8 cellular contexts compared by ENCODE assay signal in the genomic region with DNA sequence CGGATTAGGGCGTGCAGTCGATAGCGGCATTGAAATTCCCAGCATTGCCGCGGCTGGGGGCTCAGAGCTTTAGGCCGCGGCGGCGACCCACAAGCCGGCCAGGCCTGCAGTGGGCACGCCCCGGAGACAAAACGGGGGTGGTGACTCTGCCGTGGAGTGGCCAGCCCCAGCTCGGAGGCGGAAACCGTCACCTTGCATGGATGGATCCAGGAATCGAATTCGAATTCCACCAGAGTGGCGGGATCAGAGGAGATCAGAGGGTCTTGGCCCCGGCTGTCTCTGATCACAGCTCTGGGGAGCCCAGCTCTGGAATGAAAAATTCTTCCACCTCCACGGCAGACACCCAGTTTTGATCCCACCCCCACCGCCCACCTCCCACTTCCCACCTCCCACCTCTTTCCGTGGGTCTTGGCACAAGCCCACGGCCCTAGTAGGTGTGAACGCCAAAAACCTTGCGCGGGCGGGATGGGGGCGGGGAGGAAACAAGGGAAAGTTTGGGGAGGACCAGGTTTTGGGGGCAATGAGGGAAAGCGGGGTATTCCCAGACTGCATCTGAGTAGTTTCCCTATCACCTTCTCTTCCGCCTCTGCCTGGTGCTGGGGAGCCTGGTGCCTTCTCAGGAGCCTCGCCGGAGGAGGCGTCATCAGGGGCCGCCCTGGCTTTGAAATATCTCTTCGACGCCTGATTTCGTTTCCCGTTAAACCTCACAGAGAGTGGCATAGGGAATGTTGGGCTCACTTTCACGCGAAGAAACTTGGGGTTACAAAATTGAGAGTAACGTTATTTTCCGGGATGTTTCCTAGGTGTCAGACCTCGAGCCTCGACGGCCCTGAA. TPM values are rescaled to one million over a fixed set of nuclear protein-coding genes. Genes with fewer than 3 reads are reported as not detected.
DNase-seq lines count a peak whose midpoint lies in the region; ATAC-seq and TF ChIP-seq lines count a peak whose summit lies in the region.

No MANE protein-coding gene starts in this region.

- no peak for TF ChIP-seq CTCF in retinal pigment epithelial cell (conservative IDR thresholded peaks at IDR 0.05; ENCODE audit: low read depth, low read length)

- peaks cover 29% of the 10 kb centered on the region for H3K4me1 Mint-ChIP-seq in T-helper 17 cell
- H3K4me1 Mint-ChIP-seq in stimulated activated memory B cell treated with anti-CD40 and anti-IgM and Interleukin-4, amounts not matched to agents 10 μg/mL and 1 μg/mL and 100 μg/mL, for 72 hours, result peaks cover 24% of the 10 kb centered on the region

- intact Hi-C loops in left cardiac atrium (cut with DNase I), result loop anchor here (10.0 kb wide), 3 partner anchors 217 to 647 kb away; a partner anchor contains a TSS

- no peaks in the 10 kb centered on the region for H3K36me3 ChIP-seq in ES-I3 (ENCODE audit: insufficient read depth, low read length)

- no peak for DNase-seq in T-helper 17 cell
- DNase-seq in left cardiac atrium, result peak; percentile 64
- DNase-seq in retinal pigment epithelial cell (ENCODE audit: low read depth), result no peak
- DNase-seq in anterior cingulate cortex (lab: John Stamatoyannopoulos, UW), result no peak
- no peak for DNase-seq in NCI-H2029 (lab: John Stamatoyannopoulos, UW)

- peak overlapping the region; percentile 39 for H3K4me3 ChIP-seq in retinal pigment epithelial cell (ENCODE audit: low read length)

- H3K27ac Mint-ChIP-seq in T-helper 17 cell, result no peak overlapping the region
- H3K27ac Mint-ChIP-seq in stimulated activated memory B cell treated with anti-CD40 and anti-IgM and Interleukin-4, amounts not matched to agents 10 μg/mL and 1 μg/mL and 100 μg/mL, for 72 hours, result no peak overlapping the region

- peaks cover 15% of the 10 kb centered on the region for H3K36me3 Mint-ChIP-seq in T-helper 17 cell (ENCODE audit: low read depth)
- peaks cover 6% of the 10 kb centered on the region for H3K36me3 Mint-ChIP-seq in stimulated activated memory B cell treated with anti-CD40 and anti-IgM and Interleukin-4, amounts not matched to agents 10 μg/mL and 1 μg/mL and 100 μg/mL, for 72 hours

- no peaks in the 10 kb centered on the region for H3K4me1 ChIP-seq in ES-I3 (ENCODE audit: insufficient read depth, low read length)

- peak overlapping the region; percentile 33 for H3K4me3 Mint-ChIP-seq in T-helper 17 cell
- H3K4me3 Mint-ChIP-seq in stimulated activated memory B cell treated with anti-CD40 and anti-IgM and Interleukin-4, amounts not matched to agents 10 μg/mL and 1 μg/mL and 100 μg/mL, for 72 hours, result no peak overlapping the region

- H3K9me3 ChIP-seq in ES-I3 (ENCODE audit: control insufficient read depth, insufficient read depth, low read length) (no peaks in the 10 kb centered on the region), T-helper 17 cell (ENCODE audit: control insufficient read depth, low read length, poor library complexity, severe bottlenecking) (no peaks in the 10 kb centered on the region)

- ATAC-seq in T-helper 17 cell (no peak), left cardiac atrium (peak in 1 of 2 donors; percentile 7), HG03159 (IDR thresholded peaks at IDR 0.05; ENCODE audit: unreplicated experiment) (no peak)
- ATAC-seq in stimulated activated memory B cell treated with anti-CD40 and anti-IgM and Interleukin-4, amounts not matched to agents 10 μg/mL and 1 μg/mL and 100 μg/mL, for 72 hours, result no peak

- H3K9me3 Mint-ChIP-seq in stimulated activated memory B cell treated with anti-CD40 and anti-IgM and Interleukin-4, amounts not matched to agents 10 μg/mL and 1 μg/mL and 100 μg/mL, for 72 hours, result peaks cover 4% of the 10 kb centered on the region

- H3K9ac ChIP-seq in ES-I3 (ENCODE audit: low read depth, low read length), result peak overlapping the region; percentile 67; the same call in 1 of the 2 replicates

- peaks cover 77% of the 10 kb centered on the region for H3K27me3 Mint-ChIP-seq in T-helper 17 cell
- H3K27me3 Mint-ChIP-seq in stimulated activated memory B cell treated with anti-CD40 and anti-IgM and Interleukin-4, amounts not matched to agents 10 μg/mL and 1 μg/mL and 100 μg/mL, for 72 hours, result peaks cover 88% of the 10 kb centered on the region

RNA-seq across cellular contexts. Expression of a gene that starts 1.4 kb away (rescaled TPM):
- total RNA-seq in T-helper 17 cell, result under 1 TPM in 1 of 2 donors, not detected in 1; 0.47 TPM
- 1 to 10 TPM; 5.0 to 6.2 TPM for total RNA-seq in left cardiac atrium

Comparison
In these comparisons a context has a peak if more than half of its experiments do, and no peak if none do; other contexts are left out.
1. RNA of a gene that starts 1.4 kb away (total RNA-seq): 5.0 to 6.2 TPM in left cardiac atrium; 0.47 TPM in T-helper 17 cell; every median in the first group is over 4 times any median in the second.